26 cellular contexts compared by ENCODE assay signal in genomic region chr19:35018379-35018778, GRCh38. TPM values are rescaled to one million over a fixed set of nuclear protein-coding genes. Genes with fewer than 3 reads are reported as not detected.
DNase-seq lines count a peak whose midpoint lies in the region; ATAC-seq and TF ChIP-seq lines count a peak whose summit lies in the region.
"Had no signal": no experiment of that assay in that cellular context is flagged by ENCODE, and none has a peak within 500 bp of the region (broad histone marks: within the 10 kb centered on the region; RNA-seq: fewer than 3 reads in every experiment).

No MANE protein-coding gene starts in this region.

- H3K36me3 ChIP-seq in left ventricle myocardium inferior = peaks cover 95% of the 10 kb centered on the region

- H3K27ac ChIP-seq in left ventricle myocardium inferior (replicated peaks) = no peak overlapping the region
- H3K27ac ChIP-seq: GM23248, RWPE1 had no signal

- H3K4me1 Mint-ChIP-seq in T-helper 17 cell = peaks cover 27% of the 10 kb centered on the region
- H3K4me1 Mint-ChIP-seq in effector memory CD8-positive, alpha-beta T cell (ENCODE audit: low read depth in 2 of 2) = peaks cover 25 to 41% of the 10 kb centered on the region in 2 donors
- H3K4me1 Mint-ChIP-seq in type B pancreatic cell (ENCODE audit: unreplicated experiment) = no peaks in the 10 kb centered on the region

- H3K9me3 ChIP-seq in T-helper 17 cell (ENCODE audit: control insufficient read depth, low read length, poor library complexity, severe bottlenecking) = no peaks in the 10 kb centered on the region
- no peaks in the 10 kb centered on the region for H3K9me3 ChIP-seq in left ventricle myocardium inferior (replicated peaks)
- H3K9me3 ChIP-seq: BLaER1, Caco-2, HAP-1, MG63 had no signal

- intact Hi-C loops in left ventricle myocardium inferior (cut with micrococcal nuclease) = no loop called here

- H3K9me3 Mint-ChIP-seq in activated naive CD4-positive, alpha-beta T cell treated with anti-CD3 and anti-CD28 coated beads, Interleukin-2, amount 50 U/mL, for 72 hours = no peaks in the 10 kb centered on the region
- H3K9me3 Mint-ChIP-seq in effector memory CD8-positive, alpha-beta T cell = no peaks in the 10 kb centered on the region
- H3K9me3 Mint-ChIP-seq in type B pancreatic cell = no peaks in the 10 kb centered on the region

- no peak overlapping the region for H3K4me3 ChIP-seq in left ventricle myocardium inferior
- H3K4me3 ChIP-seq: BLaER1, GM23248, HAP-1, MG63 had no signal

- no peak for ATAC-seq in activated naive CD4-positive, alpha-beta T cell treated with anti-CD3 and anti-CD28 coated beads, Interleukin-2, amount 50 U/mL, for 72 hours
- no peak for ATAC-seq in T-helper 17 cell
- ATAC-seq in effector memory CD8-positive, alpha-beta T cell (replicated peaks) = no peak
- ATAC-seq in HG02763 (IDR thresholded peaks at IDR 0.05; ENCODE audit: unreplicated experiment) = no peak
- ATAC-seq: PC-3 had no signal

- peaks cover 9% of the 10 kb centered on the region for H3K4me1 ChIP-seq in left ventricle myocardium inferior
- H3K4me1 ChIP-seq: Caco-2, HAP-1 had no signal

- no peaks in the 10 kb centered on the region for H3K27me3 ChIP-seq in left ventricle myocardium inferior (ENCODE audit: low read depth)
- H3K27me3 ChIP-seq: BLaER1, MG63 had no signal

- peak overlapping the region; percentile 68 to 90 for H3K27ac Mint-ChIP-seq in activated naive CD4-positive, alpha-beta T cell treated with anti-CD3 and anti-CD28 coated beads, Interleukin-2, amount 50 U/mL, for 72 hours
- peak overlapping the region; percentile 86 for H3K27ac Mint-ChIP-seq in T-helper 17 cell
- peak overlapping the region; percentile 86 to 89 for H3K27ac Mint-ChIP-seq in effector memory CD8-positive, alpha-beta T cell
- H3K27ac Mint-ChIP-seq in type B pancreatic cell = no peak overlapping the region

- TF ChIP-seq CTCF in type B pancreatic cell (conservative IDR thresholded peaks at IDR 0.05) = no peak
- TF ChIP-seq CTCF in left ventricle myocardium inferior (IDR thresholded peaks at IDR 0.05; ENCODE audit: borderline replicate concordance) = no peak

- H3K36me3 Mint-ChIP-seq in activated naive CD4-positive, alpha-beta T cell treated with anti-CD3 and anti-CD28 coated beads, Interleukin-2, amount 50 U/mL, for 72 hours = peaks cover 32 to 52% of the 10 kb centered on the region in 2 donors
- H3K36me3 Mint-ChIP-seq in T-helper 17 cell (ENCODE audit: low read depth) (peaks cover 13% of the 10 kb centered on the region), type B pancreatic cell (peaks cover 17% of the 10 kb centered on the region)
- H3K36me3 Mint-ChIP-seq in effector memory CD8-positive, alpha-beta T cell (ENCODE audit: insufficient read depth) = peaks cover 87% of the 10 kb centered on the region

- DNase-seq in activated naive CD4-positive, alpha-beta T cell treated with anti-CD3 and anti-CD28 coated beads, Interleukin-2, amount 50 U/mL, for 72 hours (ENCODE audit: low spot score in 2 of 2) = no peak
- no peak for DNase-seq in activated naive CD4-positive, alpha-beta T cell (lab: John Stamatoyannopoulos, UW)
- DNase-seq in T-helper 17 cell = no peak
- no peak for DNase-seq in effector memory CD8-positive, alpha-beta T cell
- no peak for DNase-seq in CD1c-positive myeloid dendritic cell (ENCODE audit: extremely low spot score)
- DNase-seq in type B pancreatic cell (ENCODE audit: extremely low spot score, unreplicated experiment) = no peak
- DNase-seq in left ventricle myocardium inferior = no peak
- DNase-seq: Caco-2, DMS153, GM23248, IMR-90, Karpas-422, MG63, NCI-H1092, NCI-H1436 treated with DMSO at 0.1 percent for 48 hours, NCI-H2029, NCI-H345, NCI-H526, PC-3, SIG-M5 had no signal

- no peak overlapping the region for H3K4me3 Mint-ChIP-seq in T-helper 17 cell
- H3K4me3 Mint-ChIP-seq in effector memory CD8-positive, alpha-beta T cell = no peak overlapping the region
- no peak overlapping the region for H3K4me3 Mint-ChIP-seq in type B pancreatic cell

- H3K27me3 Mint-ChIP-seq in T-helper 17 cell (no peaks in the 10 kb centered on the region), type B pancreatic cell (no peaks in the 10 kb centered on the region)
- no peaks in the 10 kb centered on the region for H3K27me3 Mint-ChIP-seq in effector memory CD8-positive, alpha-beta T cell

RNA-seq across cellular contexts. Expression of gene SCN1B, which starts 11.9 kb away (rescaled TPM):
- total RNA-seq in activated naive CD4-positive, alpha-beta T cell treated with anti-CD3 and anti-CD28 coated beads, Interleukin-2, amount 50 U/mL, for 72 hours = 1 to 10 TPM; 1.5 to 1.7 TPM
- total RNA-seq in T-helper 17 cell (1 to 10 TPM; 1.9 to 6.2 TPM), type B pancreatic cell (ENCODE audit: low replicate concordance) (0.88 and 1.1 TPM in 2 replicates), left ventricle myocardium inferior (52.8 TPM)

RNA-seq across cellular contexts. Expression of gene GRAMD1A, which starts 18.3 kb away (rescaled TPM):
- 100 to 1,000 TPM; 158 to 160 TPM for total RNA-seq in activated naive CD4-positive, alpha-beta T cell treated with anti-CD3 and anti-CD28 coated beads, Interleukin-2, amount 50 U/mL, for 72 hours
- total RNA-seq in T-helper 17 cell = 100 to 1,000 TPM; 153 to 162 TPM
- 35.2 and 79.6 TPM in 2 replicates for total RNA-seq in type B pancreatic cell (ENCODE audit: low replicate concordance)
- total RNA-seq in left ventricle myocardium inferior = 26.2 TPM

RNA-seq across cellular contexts. Expression of gene HPN, which starts 23.1 kb away (rescaled TPM):
- total RNA-seq in activated naive CD4-positive, alpha-beta T cell treated with anti-CD3 and anti-CD28 coated beads, Interleukin-2, amount 50 U/mL, for 72 hours = not detected
- total RNA-seq in T-helper 17 cell (under 1 TPM in 1 of 2 donors, not detected in 1; 0.89 TPM), type B pancreatic cell (ENCODE audit: low replicate concordance) (15.1 and 17.1 TPM in 2 replicates), left ventricle myocardium inferior (3.4 TPM)
- total RNA-seq: A673, Daoy, GM23248, IMR-90 had no signal

RNA-seq across cellular contexts. Expression of gene ZNF792, which starts 54.4 kb away (rescaled TPM):
- total RNA-seq in activated naive CD4-positive, alpha-beta T cell treated with anti-CD3 and anti-CD28 coated beads, Interleukin-2, amount 50 U/mL, for 72 hours = 1 to 10 TPM; 6.4 to 9.7 TPM
- 10 to 100 TPM; 15.1 to 15.5 TPM for total RNA-seq in T-helper 17 cell
- total RNA-seq in type B pancreatic cell (ENCODE audit: low replicate concordance) = 5.8 and 6.5 TPM in 2 replicates
- total RNA-seq in left ventricle myocardium inferior = 3.2 TPM
